Comparison of ENCODE assay signal across 18 cellular contexts in genomic region chrX:102548231-102548630, GRCh38. TPM values are rescaled to one million over a fixed set of nuclear protein-coding genes. Genes with fewer than 3 reads are reported as not detected.
A peak's percentile ranks its signal among the peaks of the same experiment; 100 is the strongest.
DNase-seq lines count a peak whose midpoint lies in the region; ATAC-seq and TF ChIP-seq lines count a peak whose summit lies in the region.
"Had no signal": no experiment of that assay in that cellular context is flagged by ENCODE, and none has a peak within 500 bp of the region (broad histone marks: within the 10 kb centered on the region; RNA-seq: fewer than 3 reads in every experiment).

No MANE protein-coding gene starts in this region.

- H3K4me1 Mint-ChIP-seq in natural killer cell, result peaks cover 0 to 5% of the 10 kb centered on the region in 2 donors
- peaks cover 0 to 8% of the 10 kb centered on the region in 2 donors for H3K4me1 Mint-ChIP-seq in natural killer cell treated with Interleukin-12 subunit alpha and Interleukin-12 subunit beta and Interleukin-15 and Interleukin-18, amount 100 ng/mL, for 72 hours (ENCODE audit: low read depth in 2 of 2)
- H3K4me1 Mint-ChIP-seq in activated T-helper 17 cell treated with anti-CD3 and anti-CD28 coated beads, Interleukin-2, amount 50 U/mL, for 72 hours, result no peaks in the 10 kb centered on the region

- intact Hi-C loops in natural killer cell (cut with micrococcal nuclease) (no loop called here), sciatic nerve (cut with DNase I) (no loop called here)

- ATAC-seq in natural killer cell (no peak), sciatic nerve (no peak)
- no peak for ATAC-seq in natural killer cell treated with Interleukin-12 subunit alpha and Interleukin-12 subunit beta and Interleukin-15 and Interleukin-18, amount 100 ng/mL, for 72 hours
- no peak for ATAC-seq in activated T-helper 17 cell treated with anti-CD3 and anti-CD28 coated beads, Interleukin-2, amount 50 U/mL, for 72 hours (replicated peaks)
- ATAC-seq: GM12878 had no signal

- no peak overlapping the region for H3K27ac Mint-ChIP-seq in natural killer cell
- H3K27ac Mint-ChIP-seq in natural killer cell treated with Interleukin-12 subunit alpha and Interleukin-12 subunit beta and Interleukin-15 and Interleukin-18, amount 100 ng/mL, for 72 hours, result no peak overlapping the region
- no peak overlapping the region for H3K27ac Mint-ChIP-seq in activated T-helper 17 cell treated with anti-CD3 and anti-CD28 coated beads, Interleukin-2, amount 50 U/mL, for 72 hours
- H3K27ac Mint-ChIP-seq: CD4-positive, alpha-beta T cell; CD8-positive, alpha-beta memory T cell had no signal

- H3K4me3 Mint-ChIP-seq in natural killer cell, result peak overlapping the region; percentile 9
- no peak overlapping the region for H3K4me3 Mint-ChIP-seq in natural killer cell treated with Interleukin-12 subunit alpha and Interleukin-12 subunit beta and Interleukin-15 and Interleukin-18, amount 100 ng/mL, for 72 hours
- H3K4me3 Mint-ChIP-seq in activated T-helper 17 cell treated with anti-CD3 and anti-CD28 coated beads, Interleukin-2, amount 50 U/mL, for 72 hours, result peak overlapping the region; percentile 83

- no peak for TF ChIP-seq CTCF in natural killer cell (IDR thresholded peaks at IDR 0.05)

- H3K27me3 Mint-ChIP-seq in natural killer cell (ENCODE audit: low read depth in 2 of 2), result peaks cover 10 to 48% of the 10 kb centered on the region in 2 donors
- H3K27me3 Mint-ChIP-seq in natural killer cell treated with Interleukin-12 subunit alpha and Interleukin-12 subunit beta and Interleukin-15 and Interleukin-18, amount 100 ng/mL, for 72 hours, result peaks cover 0 to 12% of the 10 kb centered on the region in 2 donors
- H3K27me3 Mint-ChIP-seq in activated T-helper 17 cell treated with anti-CD3 and anti-CD28 coated beads, Interleukin-2, amount 50 U/mL, for 72 hours, result no peaks in the 10 kb centered on the region

- no peaks in the 10 kb centered on the region for H3K36me3 Mint-ChIP-seq in natural killer cell
- no peaks in the 10 kb centered on the region for H3K36me3 Mint-ChIP-seq in natural killer cell treated with Interleukin-12 subunit alpha and Interleukin-12 subunit beta and Interleukin-15 and Interleukin-18, amount 100 ng/mL, for 72 hours
- H3K36me3 Mint-ChIP-seq in activated T-helper 17 cell treated with anti-CD3 and anti-CD28 coated beads, Interleukin-2, amount 50 U/mL, for 72 hours (ENCODE audit: low read depth), result no peaks in the 10 kb centered on the region
- H3K36me3 Mint-ChIP-seq: CD8-positive, alpha-beta memory T cell had no signal

- no peak for DNase-seq in natural killer cell
- DNase-seq in natural killer cell treated with Interleukin-12 subunit alpha and Interleukin-12 subunit beta and Interleukin-15 and Interleukin-18, amount 100 ng/mL, for 72 hours (ENCODE audit: low spot score), result no peak
- DNase-seq in C1 segment of cervical spinal cord (lab: John Stamatoyannopoulos, UW), result no peak
- no peak for DNase-seq in sciatic nerve (ENCODE audit: low spot score)
- DNase-seq: ACHN; BE2C; CD4-positive, alpha-beta T cell; CD8-positive, alpha-beta memory T cell; COR-L47; DMS 273 treated with DMSO at 0.1 percent for 48 hours; DMS153; DMS53; DMS79; DND-41; EL; GDM1 had no signal

- H3K9me3 Mint-ChIP-seq in natural killer cell, result no peaks in the 10 kb centered on the region
- no peaks in the 10 kb centered on the region for H3K9me3 Mint-ChIP-seq in natural killer cell treated with Interleukin-12 subunit alpha and Interleukin-12 subunit beta and Interleukin-15 and Interleukin-18, amount 100 ng/mL, for 72 hours
- no peaks in the 10 kb centered on the region for H3K9me3 Mint-ChIP-seq in activated T-helper 17 cell treated with anti-CD3 and anti-CD28 coated beads, Interleukin-2, amount 50 U/mL, for 72 hours
- H3K9me3 Mint-ChIP-seq: CD4-positive, alpha-beta T cell; CD8-positive, alpha-beta memory T cell had no signal

RNA-seq across cellular contexts. Expression of gene TMSB15A, which starts 31.7 kb away (rescaled TPM):
- not detected for total RNA-seq in natural killer cell
- total RNA-seq in natural killer cell treated with Interleukin-12 subunit alpha and Interleukin-12 subunit beta and Interleukin-15 and Interleukin-18, amount 100 ng/mL, for 72 hours, result not detected
- total RNA-seq in activated T-helper 17 cell treated with anti-CD3 and anti-CD28 coated beads, Interleukin-2, amount 50 U/mL, for 72 hours, result under 1 TPM; 0.39 to 0.56 TPM
- not detected for total RNA-seq in sciatic nerve
- total RNA-seq: CD4-positive, alpha-beta T cell; GM12878 had no signal

RNA-seq across cellular contexts. Expression of gene ARMCX5, which starts 51.1 kb away (rescaled TPM):
- total RNA-seq in natural killer cell (10 to 100 TPM in 2 of 3 donors, 1 to 10 TPM in 1; 9.0 to 13.3 (median 13.1) TPM), sciatic nerve (7.4 TPM)
- total RNA-seq in natural killer cell treated with Interleukin-12 subunit alpha and Interleukin-12 subunit beta and Interleukin-15 and Interleukin-18, amount 100 ng/mL, for 72 hours, result 1 to 10 TPM; 4.5 to 8.1 TPM
- total RNA-seq in activated T-helper 17 cell treated with anti-CD3 and anti-CD28 coated beads, Interleukin-2, amount 50 U/mL, for 72 hours, result 1 to 10 TPM; 6.4 to 7.9 TPM
